In genomic region chrX:29477878-29478277, GRCh38 we compare ENCODE assay signal across 11 cellular contexts.
DNase-seq lines count a peak whose midpoint lies in the region; ATAC-seq and TF ChIP-seq lines count a peak whose summit lies in the region.
"Had no signal": no experiment of that assay in that cellular context is flagged by ENCODE, and none has a peak within 500 bp of the region (broad histone marks: within the 10 kb centered on the region; RNA-seq: fewer than 3 reads in every experiment).

No MANE protein-coding gene starts in this region.

- H3K9me3 Mint-ChIP-seq in Caco-2 (ENCODE audit: unreplicated experiment) (no peaks in the 10 kb centered on the region), CD14-positive monocyte (no peaks in the 10 kb centered on the region)
- H3K9me3 Mint-ChIP-seq: brain, neural crest cell had no signal

- intact Hi-C loops in Caco-2 (cut with micrococcal nuclease; ENCODE audit: unreplicated experiment): loop anchor here (10.0 kb wide), 1 partner anchor 163 kb away; no protein-coding TSS in a partner anchor
- intact Hi-C loops in mucosa of descending colon (cut with DNase I, micrococcal nuclease): no loop called here
- intact Hi-C loops in CD14-positive monocyte (cut with micrococcal nuclease): no loop called here

- H3K36me3 ChIP-seq in Caco-2 (ENCODE audit: control insufficient read depth, insufficient read depth, low read length): no peaks in the 10 kb centered on the region
- H3K36me3 ChIP-seq in mucosa of descending colon (ENCODE audit: low read depth): no peaks in the 10 kb centered on the region

- no TSS peak for BruUV-seq in Caco-2 (replicated peaks; lab: Mats Ljungman, UMichigan)

- H3K27me3 Mint-ChIP-seq in Caco-2 (ENCODE audit: insufficient read depth, unreplicated experiment) (no peaks in the 10 kb centered on the region), CD14-positive monocyte (ENCODE audit: low read depth in 3 of 3) (peaks cover 2 to 7% (median 4%) of the 10 kb centered on the region in 3 donors)
- H3K27me3 Mint-ChIP-seq: brain had no signal

- CTCF ChIA-PET in Caco-2 (lab: Charles Lee): no interaction called here

- H3K4me3 ChIP-seq in Caco-2 (ENCODE audit: low read depth, low read length) (no peak overlapping the region), mucosa of descending colon (no peak overlapping the region)

- DNase-seq in Caco-2: no peak
- no peak for DNase-seq in mucosa of descending colon
- no peak for DNase-seq in CD14-positive monocyte (ENCODE audit: low spot score)
- DNase-seq in hepatic stellate cell (ENCODE audit: low spot score): no peak
- DNase-seq in central memory CD4-positive, alpha-beta T cell: no peak
- DNase-seq: stimulated activated naive CD4-positive, alpha-beta T cell had no signal

- H3K4me3 Mint-ChIP-seq in Caco-2 (ENCODE audit: unreplicated experiment) (peak overlapping the region; percentile 44), CD14-positive monocyte (no peak overlapping the region)

- H3K36me3 Mint-ChIP-seq in Caco-2 (ENCODE audit: insufficient read depth, unreplicated experiment) (no peaks in the 10 kb centered on the region), CD14-positive monocyte (no peaks in the 10 kb centered on the region)
- H3K36me3 Mint-ChIP-seq: brain had no signal

- H3K9me3 ChIP-seq in Caco-2 (no peaks in the 10 kb centered on the region), mucosa of descending colon (no peaks in the 10 kb centered on the region)

- no peaks in the 10 kb centered on the region for H3K27me3 ChIP-seq in Caco-2 (replicated peaks; ENCODE audit: control insufficient read depth, insufficient read depth, low read length)

- H3K4me1 Mint-ChIP-seq in Caco-2 (ENCODE audit: low read depth, unreplicated experiment) (peaks cover 9% of the 10 kb centered on the region), CD14-positive monocyte (peaks cover 6% of the 10 kb centered on the region)

- H3K27ac Mint-ChIP-seq in Caco-2 (ENCODE audit: unreplicated experiment) (no peak overlapping the region), CD14-positive monocyte (no peak overlapping the region)

- H3K4me1 ChIP-seq in Caco-2 (no peaks in the 10 kb centered on the region), mucosa of descending colon (ENCODE audit: low read depth) (no peaks in the 10 kb centered on the region)

- peak; percentile 59 for ATAC-seq in GM19328 (IDR thresholded peaks at IDR 0.05; ENCODE audit: unreplicated experiment)
- ATAC-seq in HG02642 (IDR thresholded peaks at IDR 0.05; ENCODE audit: poor library complexity, unreplicated experiment): peak; percentile 36
- ATAC-seq in HG03432 (IDR thresholded peaks at IDR 0.05; ENCODE audit: unreplicated experiment): peak; percentile 33
- no peak for ATAC-seq in mucosa of descending colon

- POLR2A ChIA-PET in Caco-2 (lab: Charles Lee): no interaction called here

- no peak for TF ChIP-seq CTCF in Caco-2 (IDR thresholded peaks at IDR 0.05; ENCODE audit: insufficient read depth in 1 of 2, low read depth in 1 of 2, low read length in 1 of 2, severe bottlenecking in 1 of 2, unreplicated experiment in 1 of 2)
- no peak for TF ChIP-seq CTCF in mucosa of descending colon (IDR thresholded peaks at IDR 0.05)
- no peak for TF ChIP-seq CTCF in CD14-positive monocyte (IDR thresholded peaks at IDR 0.05)
